In genomic region chr17:9658593-9659211, GRCh38 we compare ENCODE assay signal across 20 cellular contexts. TPM values are rescaled to one million over a fixed set of nuclear protein-coding genes. Genes with fewer than 3 reads are reported as not detected.
A peak's percentile ranks its signal among the peaks of the same experiment; 100 is the strongest.
DNase-seq lines count a peak whose midpoint lies in the region; ATAC-seq and TF ChIP-seq lines count a peak whose summit lies in the region.
"Had no signal": no experiment of that assay in that cellular context is flagged by ENCODE, and none has a peak within 500 bp of the region (broad histone marks: within the 10 kb centered on the region; RNA-seq: fewer than 3 reads in every experiment).

No MANE protein-coding gene starts in this region.

- H3K27me3 ChIP-seq in endodermal cell (ENCODE audit: control insufficient read depth, insufficient read depth, low read length, poor library complexity, severe bottlenecking) (no peaks in the 10 kb centered on the region), BE2C (no peaks in the 10 kb centered on the region)
- H3K27me3 ChIP-seq: tibial nerve had no signal

- no peak overlapping the region for H3K9ac ChIP-seq in endodermal cell (ENCODE audit: extremely low read depth, low read length, poor library complexity, severe bottlenecking)

- TF ChIP-seq CTCF in endodermal cell (conservative IDR thresholded peaks at IDR 0.05) (no peak), BE2C (IDR thresholded peaks at IDR 0.05; ENCODE audit: low read depth, low read length) (no peak)

- no peaks in the 10 kb centered on the region for H3K4me1 ChIP-seq in endodermal cell (ENCODE audit: control insufficient read depth, insufficient read depth, low read length)
- no peaks in the 10 kb centered on the region for H3K4me1 ChIP-seq in BE2C
- H3K4me1 ChIP-seq: tibial nerve had no signal

- H3K4me1 Mint-ChIP-seq in endodermal cell (no peaks in the 10 kb centered on the region), immature natural killer cell (no peaks in the 10 kb centered on the region)
- H3K4me1 Mint-ChIP-seq: activated CD4-positive, alpha-beta T cell treated with anti-CD3 and anti-CD28 coated beads, Interleukin-2, amount 10 ng/mL, durations not matched to agents 7 days and 5 days; naive thymus-derived CD8-positive, alpha-beta T cell; stimulated activated memory B cell treated with anti-CD40 and anti-IgM and Interleukin-4, amounts not matched to agents 10 μg/mL and 1 μg/mL and 100 μg/mL, for 72 hours had no signal

- peaks cover 17% of the 10 kb centered on the region for H3K36me3 ChIP-seq in endodermal cell (ENCODE audit: control insufficient read depth, insufficient read depth, low read length)
- H3K36me3 ChIP-seq in BE2C, result no peaks in the 10 kb centered on the region
- H3K36me3 ChIP-seq: tibial nerve had no signal

- no peaks in the 10 kb centered on the region for H3K9me3 ChIP-seq in endodermal cell (ENCODE audit: control insufficient read depth, low read length)
- no peaks in the 10 kb centered on the region for H3K9me3 ChIP-seq in BE2C

- H3K27ac ChIP-seq in endodermal cell (ENCODE audit: low read depth, low read length), result no peak overlapping the region
- H3K27ac ChIP-seq: C4-2B, coronary artery, tibial nerve had no signal

- H3K27ac Mint-ChIP-seq in endodermal cell (no peak overlapping the region), immature natural killer cell (no peak overlapping the region)
- H3K27ac Mint-ChIP-seq: activated CD4-positive, alpha-beta T cell treated with anti-CD3 and anti-CD28 coated beads, Interleukin-2, amount 10 ng/mL, durations not matched to agents 7 days and 5 days; naive thymus-derived CD8-positive, alpha-beta T cell; progenitor cell of endocrine pancreas; stimulated activated memory B cell treated with anti-CD40 and anti-IgM and Interleukin-4, amounts not matched to agents 10 μg/mL and 1 μg/mL and 100 μg/mL, for 72 hours had no signal

- H3K4me3 ChIP-seq in endodermal cell (ENCODE audit: low read length) (no peak overlapping the region), BE2C (ENCODE audit: low read depth, low read length) (no peak overlapping the region)
- H3K4me3 ChIP-seq: coronary artery, tibial nerve had no signal

- ATAC-seq in GM21423 (IDR thresholded peaks at IDR 0.05; ENCODE audit: unreplicated experiment), result no peak
- ATAC-seq: naive thymus-derived CD8-positive, alpha-beta T cell; SK-N-SH treated with all-trans-retinoic acid at 6 μM for 48 hours; stimulated activated memory B cell treated with anti-CD40 and anti-IgM and Interleukin-4, amounts not matched to agents 10 μg/mL and 1 μg/mL and 100 μg/mL, for 72 hours had no signal

- intact Hi-C loops in posterior vena cava (cut with DNase I), result no loop called here

- H3K9me3 Mint-ChIP-seq in endodermal cell (no peaks in the 10 kb centered on the region), immature natural killer cell (no peaks in the 10 kb centered on the region)
- H3K9me3 Mint-ChIP-seq: activated CD4-positive, alpha-beta T cell treated with anti-CD3 and anti-CD28 coated beads, Interleukin-2, amount 10 ng/mL, durations not matched to agents 7 days and 5 days; stimulated activated memory B cell treated with anti-CD40 and anti-IgM and Interleukin-4, amounts not matched to agents 10 μg/mL and 1 μg/mL and 100 μg/mL, for 72 hours had no signal

- no peak overlapping the region for H3K4me3 Mint-ChIP-seq in endodermal cell
- no peak overlapping the region for H3K4me3 Mint-ChIP-seq in immature natural killer cell
- H3K4me3 Mint-ChIP-seq: activated CD4-positive, alpha-beta T cell treated with anti-CD3 and anti-CD28 coated beads, Interleukin-2, amount 10 ng/mL, durations not matched to agents 7 days and 5 days; naive thymus-derived CD8-positive, alpha-beta T cell; stimulated activated memory B cell treated with anti-CD40 and anti-IgM and Interleukin-4, amounts not matched to agents 10 μg/mL and 1 μg/mL and 100 μg/mL, for 72 hours had no signal

- 83 to 90% methylated on average over 3 to 4 of the region's 4 CpGs for WGBS in endodermal cell (ENCODE audit: insufficient coverage in 1 of 2, insufficient read length in 1 of 2), 2 experiments

- H3K36me3 Mint-ChIP-seq in endodermal cell (ENCODE audit: low read depth) (peaks cover 54% of the 10 kb centered on the region), immature natural killer cell (peaks cover 0 to 21% (median 0%) of the 10 kb centered on the region in 3 donors)
- H3K36me3 Mint-ChIP-seq: naive thymus-derived CD8-positive, alpha-beta T cell; stimulated activated memory B cell treated with anti-CD40 and anti-IgM and Interleukin-4, amounts not matched to agents 10 μg/mL and 1 μg/mL and 100 μg/mL, for 72 hours had no signal

- no peaks in the 10 kb centered on the region for H3K27me3 Mint-ChIP-seq in endodermal cell (ENCODE audit: insufficient read depth)
- no peaks in the 10 kb centered on the region for H3K27me3 Mint-ChIP-seq in immature natural killer cell (ENCODE audit: low read depth in 3 of 3)
- H3K27me3 Mint-ChIP-seq: progenitor cell of endocrine pancreas had no signal

- peak; percentile 85 for DNase-seq in EL
- DNase-seq in M059J (ENCODE audit: low read depth), result peak; percentile 49
- peak; percentile 7 for DNase-seq in endodermal cell
- peak; percentile 37 for DNase-seq in occipital lobe (lab: John Stamatoyannopoulos, UW)
- no peak for DNase-seq in BE2C
- DNase-seq in immature natural killer cell, result no peak
- DNase-seq in posterior vena cava (ENCODE audit: low spot score), result no peak
- DNase-seq: activated CD4-positive, alpha-beta T cell treated with anti-CD3 and anti-CD28 coated beads, Interleukin-2, amount 10 ng/mL, durations not matched to agents 7 days and 5 days; activated CD8-positive, alpha-beta memory T cell treated with anti-CD3 and anti-CD28 coated beads, Interleukin-2, amount 50 U/mL, for 48 hours; activated gamma-delta T cell; naive thymus-derived CD8-positive, alpha-beta T cell; NCI-H2029 treated with DMSO at 0.1 percent for 48 hours; NCI-H510A treated with DMSO at 0.1 percent for 48 hours had no signal

RNA-seq across cellular contexts. Expression of gene USP43, which starts 13.4 kb away (rescaled TPM):
- total RNA-seq in M059J (2014; rRNA removed; shearing (Covaris generic)), result 0.27 and 1.7 TPM in 2 replicates
- total RNA-seq in endodermal cell, result 10 to 100 TPM in 1 of 2 donors, 1 to 10 TPM in 1; 8.6 to 12.6 TPM
- 1.8 TPM for polyA plus RNA-seq in endodermal cell (2013, experiment 1 of 2)
- 1.9 TPM for polyA plus RNA-seq in endodermal cell (2013, experiment 2 of 2)
- 3.6 TPM for total RNA-seq in occipital lobe
- polyA plus RNA-seq in BE2C (2012; ENCODE audit: insufficient read depth, insufficient read length, low read depth), result not detected
- under 1 TPM in 2 of 3 donors, not detected in 1; 0.14 to 0.29 TPM for polyA plus RNA-seq in immature natural killer cell
- under 1 TPM in 1 of 2 donors, not detected in 1; 0.10 TPM for total RNA-seq in posterior vena cava
- polyA plus RNA-seq: naive thymus-derived CD8-positive, alpha-beta T cell had no signal

Comparison
In these comparisons a context has a peak if more than half of its experiments do, and no peak if none do; other contexts are left out.
1. DNase-seq: peak in EL (single experiment), M059J (single experiment), endodermal cell (single experiment) and occipital lobe (single experiment); none in BE2C (single experiment), immature natural killer cell (0 of 3) and posterior vena cava (single experiment).